Comparison of ENCODE assay signal across 1 cellular context in genomic region chr6:169724554-169725269, GRCh38.
TF ChIP-seq lines count a peak whose summit lies in the region.

No MANE protein-coding gene starts in this region.

TF ChIP-seq in HEK293, 187 proteins besides CTCF, POLR2A, EP300 and RAD21 (continued from another document):
- TF ChIP-seq PRDM2 (tag by site-specific recombination; IDR thresholded peaks at IDR 0.05; ENCODE audit: borderline replicate concordance) (no peak; the same call in 1 of the 2 replicates), ZNF19 (tag by site-specific recombination; IDR thresholded peaks at IDR 0.05; ENCODE audit: low read depth) (no peak), ZBTB20 (tag by site-specific recombination; IDR thresholded peaks at IDR 0.05) (peak; percentile 82; the same call in 1 of the 2 replicates), ZNF473 (tag by site-specific recombination; IDR thresholded peaks at IDR 0.05) (no peak), ZNF146 (tag by site-specific recombination; IDR thresholded peaks at IDR 0.05) (no peak), BCL11A (tag by site-specific recombination; IDR thresholded peaks at IDR 0.05; ENCODE audit: low read depth) (no peak), ZBTB44 (tag by site-specific recombination; IDR thresholded peaks at IDR 0.05) (no peak), ZNF18 (tag by site-specific recombination; IDR thresholded peaks at IDR 0.05) (no peak), ZBTB17 (tag by site-specific recombination; IDR thresholded peaks at IDR 0.05) (peak; percentile 52), YY2 (tag by site-specific recombination; IDR thresholded peaks at IDR 0.05) (no peak), HOXA7 (CRISPR knock-in tag; IDR thresholded peaks at IDR 0.05; ENCODE audit: borderline replicate concordance) (no peak), ZNF23 (tag by site-specific recombination; IDR thresholded peaks at IDR 0.05; ENCODE audit: borderline replicate concordance) (no peak), ZFP37 (tag by site-specific recombination; IDR thresholded peaks at IDR 0.05) (peak; percentile 79; the same call in 1 of the 2 replicates), ZNF248 (tag by site-specific recombination; IDR thresholded peaks at IDR 0.05) (no peak), ZNF513 (tag by site-specific recombination; IDR thresholded peaks at IDR 0.05) (no peak), ZNF433 (tag by site-specific recombination; IDR thresholded peaks at IDR 0.05; ENCODE audit: low read depth) (no peak), KLF9 (tag by site-specific recombination; IDR thresholded peaks at IDR 0.05; ENCODE audit: low read depth) (peak; percentile 59; the same call in 1 of the 2 replicates), ZBTB10 (tag by site-specific recombination; IDR thresholded peaks at IDR 0.05) (peak; percentile 38; the same call in 1 of the 2 replicates), ZBTB49 (tag by site-specific recombination; IDR thresholded peaks at IDR 0.05; ENCODE audit: low read depth) (no peak), ZNF560 (tag by site-specific recombination; IDR thresholded peaks at IDR 0.05; ENCODE audit: borderline replicate concordance) (no peak), RBAK (tag by site-specific recombination; IDR thresholded peaks at IDR 0.05) (no peak), ZFHX2 (tag by site-specific recombination; conservative IDR thresholded peaks at IDR 0.05) (0 out of 2 replicates have a peak, but pooled peaks have one; percentile 6), ZNF362 (tag by site-specific recombination; IDR thresholded peaks at IDR 0.05) (no peak), ZNF561 (tag by site-specific recombination; IDR thresholded peaks at IDR 0.05; ENCODE audit: borderline replicate concordance) (0 out of 2 replicates have a peak, but pooled peaks have one; percentile 77), TRIM28 (IDR thresholded peaks at IDR 0.05; ENCODE audit: borderline replicate concordance, low read length) (no peak), SP3 (tag by site-specific recombination; IDR thresholded peaks at IDR 0.05) (peak; percentile 53), ZNF530 (tag by site-specific recombination; IDR thresholded peaks at IDR 0.05; ENCODE audit: low read depth) (no peak), GFI1B (tag by site-specific recombination; IDR thresholded peaks at IDR 0.05) (peak; percentile 35; the same call in 1 of the 2 replicates), ZNF311 (tag by site-specific recombination; IDR thresholded peaks at IDR 0.05; ENCODE audit: borderline replicate concordance) (no peak), ZNF843 (tag by site-specific recombination; IDR thresholded peaks at IDR 0.05) (peak; percentile 34; the same call in 1 of the 2 replicates), ZNF132 (tag by site-specific recombination; IDR thresholded peaks at IDR 0.05; ENCODE audit: borderline replicate concordance) (no peak), ZNF521 (tag by site-specific recombination; IDR thresholded peaks at IDR 0.05) (no peak), ZNF518A (tag by site-specific recombination; conservative IDR thresholded peaks at IDR 0.05; ENCODE audit: low read depth) (no peak)
